ENCODE assay signal across 20 cellular contexts in the genomic region with DNA sequence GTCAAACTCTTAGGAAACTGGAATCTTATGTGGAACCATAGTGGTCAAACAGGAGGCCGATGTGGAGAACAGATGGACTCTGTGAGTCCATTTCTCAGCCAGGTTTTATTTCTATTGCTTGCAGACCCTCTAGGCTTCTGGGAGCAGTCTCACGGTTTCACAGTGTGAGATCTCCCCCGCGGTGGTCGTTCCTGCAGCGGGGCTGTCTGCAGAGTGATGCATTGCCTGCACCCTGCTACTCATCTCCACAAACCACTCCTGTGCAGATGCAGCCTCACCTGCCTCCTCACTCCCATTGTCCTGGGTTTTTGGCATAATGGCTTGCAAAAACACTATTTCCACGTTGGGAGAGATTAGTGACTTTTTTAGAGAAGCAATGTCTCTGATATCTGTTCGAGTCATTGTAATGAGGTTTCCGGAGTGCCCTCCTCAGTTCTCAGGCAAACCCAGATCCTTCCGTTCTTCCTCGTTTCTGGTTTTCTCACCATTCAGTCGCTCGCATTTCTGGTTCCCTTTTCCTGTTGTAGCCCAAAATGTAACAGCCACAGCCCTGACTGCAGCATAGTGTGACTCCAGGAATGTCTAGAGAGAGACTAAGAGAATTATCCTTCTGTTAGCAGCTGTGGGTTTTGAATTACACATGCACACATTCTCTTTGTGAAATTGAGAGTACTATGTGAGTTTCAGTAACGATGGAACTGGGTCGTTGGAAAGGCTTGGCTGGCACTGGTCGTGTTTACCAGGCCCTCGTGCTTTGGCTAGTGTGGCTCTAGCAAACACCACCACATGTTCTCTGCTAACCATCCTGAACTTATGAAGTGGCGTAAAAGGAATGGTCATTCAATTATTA. TPM values are rescaled to one million over a fixed set of nuclear protein-coding genes. Genes with fewer than 3 reads are reported as not detected.
DNase-seq lines count a peak whose midpoint lies in the region; ATAC-seq lines count a peak whose summit lies in the region.
"Had no signal": no experiment of that assay in that cellular context is flagged by ENCODE, and none has a peak within 500 bp of the region (broad histone marks: within the 10 kb centered on the region; RNA-seq: fewer than 3 reads in every experiment).

No MANE protein-coding gene starts in this region.

- no peak for ATAC-seq in esophagus mucosa
- ATAC-seq: effector memory CD8-positive, alpha-beta T cell; left ventricle myocardium superior; stimulated activated effector memory CD8-positive, alpha-beta T cell treated with anti-CD3 and anti-CD28 coated beads, Interleukin-12 subunit alpha, Interleukin-12 subunit beta, amount 100 ng/mL, for 72 hours had no signal

- no peaks in the 10 kb centered on the region for H3K27me3 Mint-ChIP-seq in immature natural killer cell (ENCODE audit: low read depth in 3 of 3)
- H3K27me3 Mint-ChIP-seq: activated B cell treated with CpG ODN at 0.5 μM for 24 hours; central memory CD8-positive, alpha-beta T cell; effector memory CD8-positive, alpha-beta T cell; naive B cell had no signal

- peak overlapping the region; percentile 3 to 90 (median 79) for H3K27ac Mint-ChIP-seq in immature natural killer cell
- H3K27ac Mint-ChIP-seq: activated B cell treated with CpG ODN at 0.5 μM for 24 hours; activated T-helper 2 cell treated with anti-CD3 and anti-CD28 coated beads, Interferon-gamma antibody, Interleukin-2, Interleukin-4, amounts not matched to agents 10 μg/mL and 5 μg/mL and 100 μg/mL, durations not matched to agents 14 hours and 24 hours and 36 hours; effector memory CD8-positive, alpha-beta T cell; stimulated activated effector memory CD8-positive, alpha-beta T cell treated with anti-CD3 and anti-CD28 coated beads, Interleukin-12 subunit alpha, Interleukin-12 subunit beta, amount 100 ng/mL, for 72 hours had no signal

- H3K36me3 Mint-ChIP-seq in immature natural killer cell, result peaks cover 4 to 44% (median 11%) of the 10 kb centered on the region in 3 donors

- H3K4me3 Mint-ChIP-seq in immature natural killer cell, result peak overlapping the region; percentile 63 to 75 (median 68)
- H3K4me3 Mint-ChIP-seq: activated B cell treated with CpG ODN at 0.5 μM for 24 hours; central memory CD8-positive, alpha-beta T cell; effector memory CD8-positive, alpha-beta T cell; naive B cell; stimulated activated effector memory CD8-positive, alpha-beta T cell treated with anti-CD3 and anti-CD28 coated beads, Interleukin-12 subunit alpha, Interleukin-12 subunit beta, amount 100 ng/mL, for 72 hours had no signal

- H3K9me3 Mint-ChIP-seq in immature natural killer cell, result no peaks in the 10 kb centered on the region
- H3K9me3 Mint-ChIP-seq: activated B cell treated with CpG ODN at 0.5 μM for 24 hours; activated T-helper 2 cell treated with anti-CD3 and anti-CD28 coated beads, Interferon-gamma antibody, Interleukin-2, Interleukin-4, amounts not matched to agents 10 μg/mL and 5 μg/mL and 100 μg/mL, durations not matched to agents 14 hours and 24 hours and 36 hours; central memory CD8-positive, alpha-beta T cell; effector memory CD8-positive, alpha-beta T cell; naive B cell; stimulated activated effector memory CD8-positive, alpha-beta T cell treated with anti-CD3 and anti-CD28 coated beads, Interleukin-12 subunit alpha, Interleukin-12 subunit beta, amount 100 ng/mL, for 72 hours had no signal

- peak; percentile 14 for DNase-seq in DMS53 (lab: John Stamatoyannopoulos, UW)
- DNase-seq in DMS53 treated with DMSO at 0.1 percent for 48 hours (lab: John Stamatoyannopoulos, UW; ENCODE audit: unreplicated experiment), result no peak
- DNase-seq in MV-4-11 (lab: John Stamatoyannopoulos, UW), result peak; percentile 78
- peak; percentile 4 to 15 (median 5) for DNase-seq in immature natural killer cell
- DNase-seq in renal cortical epithelial cell (ENCODE audit: low read depth), result peak; percentile 81
- no peak for DNase-seq in T-helper 1 cell
- DNase-seq in iPS-NIHi7 (ENCODE audit: extremely low spot score), result no peak
- DNase-seq: activated B cell treated with CpG ODN at 0.5 μM for 24 hours; amniotic stem cell; DMS79; effector memory CD8-positive, alpha-beta T cell; left ventricle myocardium superior; naive B cell; NCI-H1930; NCI-H526 treated with DMSO at 0.1 percent for 48 hours; spleen had no signal

- peaks cover 20 to 27% of the 10 kb centered on the region in 2 donors for H3K4me1 Mint-ChIP-seq in immature natural killer cell
- H3K4me1 Mint-ChIP-seq: activated B cell treated with CpG ODN at 0.5 μM for 24 hours; central memory CD8-positive, alpha-beta T cell had no signal

RNA-seq across cellular contexts. Expression of a gene that starts 30.2 kb away (rescaled TPM):
- 10 to 100 TPM; 22.7 to 41.7 (median 30.1) TPM for polyA plus RNA-seq in immature natural killer cell
- total RNA-seq in renal cortical epithelial cell (4.2 and 11.0 TPM in 2 replicates), esophagus mucosa (21.1 TPM)

RNA-seq across cellular contexts. Expression of a gene that starts 30.4 kb away (rescaled TPM):
- polyA plus RNA-seq in immature natural killer cell, result 10 to 100 TPM in 2 of 3 donors, 1 to 10 TPM in 1; 5.3 to 16.0 (median 12.2) TPM
- total RNA-seq in renal cortical epithelial cell (3.3 and 5.3 TPM in 2 replicates), esophagus mucosa (7.7 TPM)

RNA-seq across cellular contexts. Expression of a gene that starts 58.8 kb away (rescaled TPM):
- 10 to 100 TPM in 1 of 3 donors, 1 to 10 TPM in 2; 8.4 to 15.4 (median 9.5) TPM for polyA plus RNA-seq in immature natural killer cell
- total RNA-seq in renal cortical epithelial cell (6.4 and 10.4 TPM in 2 replicates), esophagus mucosa (2.7 TPM)

Comparison
In these comparisons a context has a peak if more than half of its experiments do, and no peak if none do; other contexts are left out.
1. DNase-seq: peak in DMS53 (single experiment), MV-4-11 (single experiment), immature natural killer cell (3 of 3) and renal cortical epithelial cell (single experiment); none in DMS53 treated with DMSO at 0.1 percent for 48 hours (single experiment), T-helper 1 cell (0 of 5) and iPS-NIHi7 (single experiment).